In genomic region chr12:30823764-30824163, GRCh38 we compare ENCODE assay signal across 1 cellular context.
TF ChIP-seq lines count a peak whose summit lies in the region.

No MANE protein-coding gene starts in this region.

TF ChIP-seq in SK-N-SH, 30 proteins besides CTCF, POLR2A, EP300 and RAD21:
- TF ChIP-seq PBX3 (IDR thresholded peaks at IDR 0.05) (no peak), RFX5 (IDR thresholded peaks at IDR 0.05; ENCODE audit: low read length) (no peak), FOXM1 (IDR thresholded peaks at IDR 0.05; ENCODE audit: low read depth) (no peak), ZBTB33 (IDR thresholded peaks at IDR 0.05; ENCODE audit: borderline replicate concordance, low read depth) (no peak), MXI1 (IDR thresholded peaks at IDR 0.05; ENCODE audit: low read depth, low read length) (no peak), TAF1 (IDR thresholded peaks at IDR 0.05; ENCODE audit: borderline replicate concordance, low read depth, low read length) (no peak), NFIC (IDR thresholded peaks at IDR 0.05; ENCODE audit: borderline replicate concordance) (no peak), YY1 (IDR thresholded peaks at IDR 0.05; ENCODE audit: low read depth) (no peak), MAX (IDR thresholded peaks at IDR 0.05; ENCODE audit: low read depth) (no peak), NRF1 (IDR thresholded peaks at IDR 0.05; ENCODE audit: low read depth, low read length) (no peak), SIN3A (IDR thresholded peaks at IDR 0.05; ENCODE audit: borderline replicate concordance, low read depth, low read length) (no peak), ELF1 (IDR thresholded peaks at IDR 0.05) (no peak), JUND (IDR thresholded peaks at IDR 0.05) (no peak), CHD2 (IDR thresholded peaks at IDR 0.05; ENCODE audit: low read length, partially characterized antibody) (no peak), MEF2A (IDR thresholded peaks at IDR 0.05; ENCODE audit: borderline replicate concordance, low read depth) (no peak), TCF12 (IDR thresholded peaks at IDR 0.05) (no peak), GABPA (IDR thresholded peaks at IDR 0.05; ENCODE audit: low read depth) (no peak), GATA2 (CRISPR knock-in tag; IDR thresholded peaks at IDR 0.05) (no peak)
